Comparison of ENCODE assay signal across 8 cellular contexts in genomic region chr4:12852338-12853307, GRCh38.
A peak's percentile ranks its signal among the peaks of the same experiment; 100 is the strongest.
DNase-seq lines count a peak whose midpoint lies in the region; ATAC-seq and TF ChIP-seq lines count a peak whose summit lies in the region.

No MANE protein-coding gene starts in this region.

- H3K9me3 ChIP-seq in HUES48 (ENCODE audit: control insufficient read depth, insufficient read depth, low read length) (no peaks in the 10 kb centered on the region), OCI-LY1 (ENCODE audit: low read length) (no peaks in the 10 kb centered on the region), endodermal cell (ENCODE audit: control insufficient read depth, low read length) (no peaks in the 10 kb centered on the region)
- no peaks in the 10 kb centered on the region for H3K9me3 ChIP-seq in CD8-positive, alpha-beta T cell (ENCODE audit: low read length)

- no peaks in the 10 kb centered on the region for H3K36me3 Mint-ChIP-seq in endodermal cell (ENCODE audit: low read depth)
- H3K36me3 Mint-ChIP-seq in CD8-positive, alpha-beta T cell: no peaks in the 10 kb centered on the region

- CTCF ChIA-PET in CD8-positive, alpha-beta T cell (lab: Charles Lee): interaction anchor here (2.3 kb wide), 1 partner anchor 9 kb away, joined by 7 read pairs; no protein-coding TSS in a partner anchor

- H3K27ac ChIP-seq in HUES48 (ENCODE audit: low read depth, low read length) (no peak overlapping the region), OCI-LY1 (ENCODE audit: low read depth, low read length, poor library complexity, severe bottlenecking) (no peak overlapping the region), endodermal cell (ENCODE audit: low read depth, low read length) (no peak overlapping the region)
- no peak overlapping the region for H3K27ac ChIP-seq in CD8-positive, alpha-beta T cell (ENCODE audit: low read depth, low read length)

- H3K4me3 ChIP-seq in GM12865 (ENCODE audit: low read depth, low read length): no peak overlapping the region
- no peak overlapping the region for H3K4me3 ChIP-seq in HUES48 (ENCODE audit: low read depth, low read length)
- H3K4me3 ChIP-seq in OCI-LY1 (ENCODE audit: low read depth, low read length, poor library complexity, severe bottlenecking): no peak overlapping the region
- no peak overlapping the region for H3K4me3 ChIP-seq in endodermal cell (ENCODE audit: low read length)
- H3K4me3 ChIP-seq in CD8-positive, alpha-beta T cell (ENCODE audit: low read depth, low read length): no peak overlapping the region

- H3K36me3 ChIP-seq in HUES48 (ENCODE audit: control insufficient read depth, insufficient read depth, low read length) (no peaks in the 10 kb centered on the region), OCI-LY1 (ENCODE audit: insufficient read depth, low read length) (no peaks in the 10 kb centered on the region), endodermal cell (ENCODE audit: control insufficient read depth, insufficient read depth, low read length) (no peaks in the 10 kb centered on the region)
- H3K36me3 ChIP-seq in CD8-positive, alpha-beta T cell (ENCODE audit: insufficient read depth, low read length): no peaks in the 10 kb centered on the region

- no peaks in the 10 kb centered on the region for H3K9me3 Mint-ChIP-seq in endodermal cell
- H3K9me3 Mint-ChIP-seq in CD8-positive, alpha-beta T cell: no peaks in the 10 kb centered on the region

- H4K20me1 ChIP-seq in OCI-LY1 (ENCODE audit: insufficient read depth, low read length): no peaks in the 10 kb centered on the region

- peaks cover 7% of the 10 kb centered on the region for H3K27me3 Mint-ChIP-seq in endodermal cell (ENCODE audit: insufficient read depth)
- H3K27me3 Mint-ChIP-seq in CD8-positive, alpha-beta T cell (ENCODE audit: low read depth): peaks cover 6% of the 10 kb centered on the region

- peaks cover 12% of the 10 kb centered on the region for H3K4me1 Mint-ChIP-seq in endodermal cell
- H3K4me1 Mint-ChIP-seq in CD8-positive, alpha-beta T cell (ENCODE audit: low read depth): no peaks in the 10 kb centered on the region

- H3K9me2 ChIP-seq in OCI-LY1 (ENCODE audit: low read depth, low read length): no peaks in the 10 kb centered on the region

- no peak overlapping the region for H3K4me2 ChIP-seq in OCI-LY1 (ENCODE audit: low read length)

- intact Hi-C loops in CD8-positive, alpha-beta T cell (cut with DNase I, micrococcal nuclease): no loop called here

- H3K79me2 ChIP-seq in OCI-LY1 (ENCODE audit: insufficient read depth, low read length): no peaks in the 10 kb centered on the region

- DNase-seq in GM12865 (ENCODE audit: low read depth): peak; percentile 37
- peak; percentile 54 for DNase-seq in endodermal cell
- peak; percentile 57 for DNase-seq in medulla oblongata (ENCODE audit: extremely low spot score)
- DNase-seq in CD8-positive, alpha-beta T cell: no peak

- H3K4me1 ChIP-seq in HUES48 (ENCODE audit: control insufficient read depth, insufficient read depth, low read length) (peaks cover 4% of the 10 kb centered on the region), OCI-LY1 (ENCODE audit: insufficient read depth, low read length, severe bottlenecking) (no peaks in the 10 kb centered on the region), endodermal cell (ENCODE audit: control insufficient read depth, insufficient read depth, low read length) (peaks cover 5% of the 10 kb centered on the region)
- no peaks in the 10 kb centered on the region for H3K4me1 ChIP-seq in CD8-positive, alpha-beta T cell (ENCODE audit: insufficient read depth, low read length)

- 60 to 81% methylated on average over 5 to 8 of the region's 8 CpGs for WGBS in endodermal cell (ENCODE audit: insufficient coverage in 1 of 2, insufficient read length in 1 of 2), 2 experiments

- peak overlapping the region; percentile 18; the same call in 1 of the 2 replicates for H3K9ac ChIP-seq in HUES48 (ENCODE audit: low read depth, low read length)
- no peak overlapping the region for H3K9ac ChIP-seq in OCI-LY1 (ENCODE audit: low read length)
- H3K9ac ChIP-seq in endodermal cell (ENCODE audit: extremely low read depth, low read length, poor library complexity, severe bottlenecking): no peak overlapping the region

- H2AFZ ChIP-seq in OCI-LY1 (ENCODE audit: low read length): no peak overlapping the region

- H3K27me3 ChIP-seq in HUES48 (ENCODE audit: control insufficient read depth, insufficient read depth, low read length) (no peaks in the 10 kb centered on the region), OCI-LY1 (ENCODE audit: insufficient read depth, low read length) (no peaks in the 10 kb centered on the region), endodermal cell (ENCODE audit: control insufficient read depth, insufficient read depth, low read length, poor library complexity, severe bottlenecking) (peaks cover 12% of the 10 kb centered on the region)
- H3K27me3 ChIP-seq in CD8-positive, alpha-beta T cell (ENCODE audit: insufficient read depth, low read length): no peaks in the 10 kb centered on the region

- POLR2A ChIA-PET in CD8-positive, alpha-beta T cell (lab: Charles Lee): no interaction called here

- peak; percentile 33 for TF ChIP-seq CTCF in GM12865 (IDR thresholded peaks at IDR 0.05; ENCODE audit: insufficient read depth, low read depth, low read length, missing control alignments)
- TF ChIP-seq CTCF in OCI-LY1 (IDR thresholded peaks at IDR 0.05; ENCODE audit: low read length): peak; percentile 40; the same call in 1 of the 2 replicates
- TF ChIP-seq CTCF in endodermal cell (conservative IDR thresholded peaks at IDR 0.05): peak; percentile 83
- no peak for TF ChIP-seq CTCF in CD8-positive, alpha-beta T cell (IDR thresholded peaks at IDR 0.05)

- H3F3A ChIP-seq in OCI-LY1 (ENCODE audit: insufficient read depth, low read length): no peaks in the 10 kb centered on the region

- peak overlapping the region; percentile 42 for H3K27ac Mint-ChIP-seq in endodermal cell
- H3K27ac Mint-ChIP-seq in CD8-positive, alpha-beta T cell: no peak overlapping the region

- no peak for ATAC-seq in CD8-positive, alpha-beta T cell
- ATAC-seq in GM19023 (IDR thresholded peaks at IDR 0.05; ENCODE audit: unreplicated experiment) (no peak), GM19035 (IDR thresholded peaks at IDR 0.05; ENCODE audit: unreplicated experiment) (no peak)

- H3K4me3 Mint-ChIP-seq in endodermal cell: no peak overlapping the region
- H3K4me3 Mint-ChIP-seq in CD8-positive, alpha-beta T cell: no peak overlapping the region

Comparison
In these comparisons a context has a peak if more than half of its experiments do, and no peak if none do; other contexts are left out.
1. DNase-seq: peak in GM12865 (single experiment), endodermal cell (single experiment) and medulla oblongata (single experiment); none in CD8-positive, alpha-beta T cell (0 of 7).